ENCODE assay signal across 17 cellular contexts in the genomic region with DNA sequence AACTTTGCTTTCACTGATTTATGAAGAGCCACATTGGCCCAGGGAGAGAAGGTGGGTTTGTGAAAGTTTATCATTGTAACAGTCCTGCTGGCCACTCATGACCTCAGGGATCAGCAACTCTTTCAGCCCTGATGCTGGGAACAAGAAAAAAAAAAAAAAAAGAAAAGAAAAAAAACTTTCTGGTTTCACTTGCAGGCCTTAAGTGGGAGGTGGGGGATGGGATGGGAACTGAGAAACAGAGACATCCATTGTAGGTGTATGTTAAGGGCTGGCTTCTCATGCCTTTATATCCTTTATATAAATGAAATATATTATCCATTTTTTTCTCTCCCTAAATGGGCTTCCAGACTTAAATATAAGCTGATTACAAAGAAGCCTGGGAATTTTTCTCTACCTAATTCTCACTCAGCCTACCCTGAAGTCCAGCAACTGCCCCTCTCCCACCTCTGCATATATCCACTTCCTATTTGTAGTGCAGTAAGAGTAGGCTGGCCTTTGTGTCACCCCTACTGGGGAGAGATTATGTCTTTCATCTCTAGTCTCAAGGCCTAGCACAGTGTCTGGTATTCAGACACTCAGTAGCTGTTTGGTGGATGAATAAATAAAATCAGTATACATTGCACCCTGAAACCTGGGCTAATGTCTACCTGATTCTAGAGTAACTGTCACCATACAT.
DNase-seq lines count a peak whose midpoint lies in the region; ATAC-seq and TF ChIP-seq lines count a peak whose summit lies in the region.
"Had no signal": no experiment of that assay in that cellular context is flagged by ENCODE, and none has a peak within 500 bp of the region (broad histone marks: within the 10 kb centered on the region; RNA-seq: fewer than 3 reads in every experiment).

No MANE protein-coding gene starts in this region.

- no peaks in the 10 kb centered on the region for H3K36me3 ChIP-seq in HEK293 (ENCODE audit: control insufficient read depth in 2 of 2, insufficient read depth in 1 of 2, low read length in 2 of 2)
- no peaks in the 10 kb centered on the region for H3K36me3 ChIP-seq in BE2C

- H3K9me3 Mint-ChIP-seq in stimulated activated memory B cell treated with anti-CD40 and anti-IgM and Interleukin-4, amounts not matched to agents 10 μg/mL and 1 μg/mL and 100 μg/mL, for 72 hours = no peaks in the 10 kb centered on the region
- H3K9me3 Mint-ChIP-seq: HFFc6 had no signal

- no peak overlapping the region for H3K4me3 ChIP-seq in HEK293 (ENCODE audit: low read depth, low read length)
- H3K4me3 ChIP-seq in BE2C (ENCODE audit: low read depth, low read length) = no peak overlapping the region

- no peaks in the 10 kb centered on the region for H3K27me3 Mint-ChIP-seq in stimulated activated memory B cell treated with anti-CD40 and anti-IgM and Interleukin-4, amounts not matched to agents 10 μg/mL and 1 μg/mL and 100 μg/mL, for 72 hours

- no peaks in the 10 kb centered on the region for H3K27me3 ChIP-seq in BE2C

- H3K36me3 Mint-ChIP-seq in stimulated activated memory B cell treated with anti-CD40 and anti-IgM and Interleukin-4, amounts not matched to agents 10 μg/mL and 1 μg/mL and 100 μg/mL, for 72 hours = no peaks in the 10 kb centered on the region
- H3K36me3 Mint-ChIP-seq: CD4-positive, alpha-beta memory T cell had no signal

- H3K4me1 ChIP-seq in HEK293 (ENCODE audit: control insufficient read depth, insufficient read depth, low read length) (peaks cover 3% of the 10 kb centered on the region; the same call in 1 of the 2 replicates), BE2C (peaks cover 9% of the 10 kb centered on the region)

- DNase-seq in GM13976 (ENCODE audit: low spot score) = peak; percentile 19
- peak; percentile 20 for DNase-seq in amniotic epithelial cell (ENCODE audit: low read depth)
- DNase-seq in BE2C = no peak
- no peak for DNase-seq in KG1 (lab: John Stamatoyannopoulos, UW)
- no peak for DNase-seq in stimulated activated CD4-positive, alpha-beta T cell treated with anti-CD3 and anti-CD28 coated beads, Interleukin-15, amount 100 ng/mL, for 24 hours
- DNase-seq: ACHN; CD4-positive, alpha-beta memory T cell; GF-D8; HFFc6; Karpas-422; NCI-H1417; NCI-H2029 treated with DMSO at 0.1 percent for 48 hours; NCI-H510A; NCI-H82; SIG-M5 had no signal

- H3K9me3 ChIP-seq in HEK293 (ENCODE audit: control insufficient read depth, insufficient read depth, low read depth, low read length) = no peaks in the 10 kb centered on the region
- no peaks in the 10 kb centered on the region for H3K9me3 ChIP-seq in BE2C

- H3K4me3 Mint-ChIP-seq in stimulated activated memory B cell treated with anti-CD40 and anti-IgM and Interleukin-4, amounts not matched to agents 10 μg/mL and 1 μg/mL and 100 μg/mL, for 72 hours = no peak overlapping the region
- H3K4me3 Mint-ChIP-seq: CD4-positive, alpha-beta memory T cell; HFFc6 had no signal

- no peaks in the 10 kb centered on the region for H3K4me1 Mint-ChIP-seq in stimulated activated memory B cell treated with anti-CD40 and anti-IgM and Interleukin-4, amounts not matched to agents 10 μg/mL and 1 μg/mL and 100 μg/mL, for 72 hours
- H3K4me1 Mint-ChIP-seq: CD4-positive, alpha-beta memory T cell had no signal

- in situ Hi-C loops in GM13976 (cut with MboI; ENCODE audit: low sequenced_read_pairs, unreplicated experiment) = no loop called here

- POLR2A ChIA-PET in HEK293 (lab: Yijun Ruan, JAX) = no interaction called here

- peak; percentile 38 for ATAC-seq in stimulated activated memory B cell treated with anti-CD40 and anti-IgM and Interleukin-4, amounts not matched to agents 10 μg/mL and 1 μg/mL and 100 μg/mL, for 72 hours

- TF ChIP-seq CTCF in GM13976 (IDR thresholded peaks at IDR 0.05; ENCODE audit: borderline replicate concordance, control extremely low read depth, extremely low read depth, insufficient read depth, missing control alignments) = no peak
- TF ChIP-seq CTCF in HEK293 (tag by site-specific recombination; IDR thresholded peaks at IDR 0.05) = no peak
- no peak for TF ChIP-seq CTCF in BE2C (IDR thresholded peaks at IDR 0.05; ENCODE audit: low read depth, low read length)

- H3K27ac ChIP-seq in HEK293 (ENCODE audit: extremely low read depth, low read depth, low read length) = no peak overlapping the region

- CTCF ChIA-PET in HEK293 (lab: Yijun Ruan, JAX) = no interaction called here

- H3K27ac Mint-ChIP-seq in stimulated activated memory B cell treated with anti-CD40 and anti-IgM and Interleukin-4, amounts not matched to agents 10 μg/mL and 1 μg/mL and 100 μg/mL, for 72 hours = no peak overlapping the region
- H3K27ac Mint-ChIP-seq: CD4-positive, alpha-beta memory T cell had no signal

TF ChIP-seq in HEK293, 187 proteins besides CTCF, POLR2A, EP300 and RAD21:
- no peak for TF ChIP-seq ZNF600 (tag by site-specific recombination; IDR thresholded peaks at IDR 0.05)
- TF ChIP-seq PRDM1 (tag by site-specific recombination; IDR thresholded peaks at IDR 0.05) = 0 out of 2 replicates have a peak, but pooled peaks have one; percentile 9

Comparison
In these comparisons a context has a peak if more than half of its experiments do, and no peak if none do; other contexts are left out.
1. DNase-seq: peak in GM13976 (single experiment) and amniotic epithelial cell (single experiment); none in BE2C (single experiment), KG1 (single experiment) and stimulated activated CD4-positive, alpha-beta T cell treated with anti-CD3 and anti-CD28 coated beads, Interleukin-15, amount 100 ng/mL, for 24 hours (single experiment).